In the genomic region with DNA sequence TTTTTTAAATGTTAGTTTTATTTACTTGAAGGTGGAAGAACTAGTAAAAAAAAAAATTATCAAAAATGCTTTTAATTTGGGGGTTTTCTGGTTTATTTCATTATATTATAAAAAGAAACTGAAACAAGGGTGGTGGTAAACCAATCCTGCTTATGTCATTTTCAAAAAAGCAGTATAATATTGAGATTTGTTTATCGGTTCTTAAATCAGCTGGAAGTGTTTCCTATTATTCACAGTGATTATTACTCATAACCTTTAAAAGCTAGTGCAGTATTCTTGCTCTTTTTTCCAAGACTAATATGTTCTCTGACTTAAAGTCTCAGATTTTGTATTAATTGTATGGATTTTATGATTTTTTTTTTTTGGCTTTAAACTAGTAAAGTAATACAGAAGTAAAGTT, we compare ENCODE assay signal across 2 cellular contexts.
TF ChIP-seq lines count a peak whose summit lies in the region.

No MANE protein-coding gene starts in this region.

TF ChIP-seq in SK-N-SH, 30 proteins besides CTCF, POLR2A, EP300 and RAD21:
- TF ChIP-seq MXI1 (IDR thresholded peaks at IDR 0.05; ENCODE audit: low read depth, low read length), result no peak
- no peak for TF ChIP-seq FOXM1 (IDR thresholded peaks at IDR 0.05; ENCODE audit: low read depth)
- TF ChIP-seq, protein P1, sequence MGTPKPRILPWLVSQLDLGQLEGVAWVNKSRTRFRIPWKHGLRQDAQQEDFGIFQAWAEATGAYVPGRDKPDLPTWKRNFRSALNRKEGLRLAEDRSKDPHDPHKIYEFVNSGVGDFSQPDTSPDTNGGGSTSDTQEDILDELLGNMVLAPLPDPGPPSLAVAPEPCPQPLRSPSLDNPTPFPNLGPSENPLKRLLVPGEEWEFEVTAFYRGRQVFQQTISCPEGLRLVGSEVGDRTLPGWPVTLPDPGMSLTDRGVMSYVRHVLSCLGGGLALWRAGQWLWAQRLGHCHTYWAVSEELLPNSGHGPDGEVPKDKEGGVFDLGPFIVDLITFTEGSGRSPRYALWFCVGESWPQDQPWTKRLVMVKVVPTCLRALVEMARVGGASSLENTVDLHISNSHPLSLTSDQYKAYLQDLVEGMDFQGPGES (IDR thresholded peaks at IDR 0.05; ENCODE audit: low read depth, low read length), result no peak
- TF ChIP-seq SIN3A (IDR thresholded peaks at IDR 0.05; ENCODE audit: borderline replicate concordance, low read depth, low read length), result no peak
- TF ChIP-seq RFX5 (IDR thresholded peaks at IDR 0.05; ENCODE audit: low read length), result no peak
- no peak for TF ChIP-seq ELF1 (IDR thresholded peaks at IDR 0.05)
- TF ChIP-seq YY1 (IDR thresholded peaks at IDR 0.05; ENCODE audit: low read depth), result no peak
- no peak for TF ChIP-seq POLR2AphosphoS5 (IDR thresholded peaks at IDR 0.05; ENCODE audit: low read depth, low read length)
- TF ChIP-seq NRF1 (IDR thresholded peaks at IDR 0.05; ENCODE audit: low read depth, low read length), result no peak
- no peak for TF ChIP-seq TAF1 (IDR thresholded peaks at IDR 0.05; ENCODE audit: borderline replicate concordance, low read depth, low read length)
- no peak for TF ChIP-seq SMC3 (IDR thresholded peaks at IDR 0.05; ENCODE audit: low read depth, low read length)
- no peak for TF ChIP-seq GATA2 (CRISPR knock-in tag; IDR thresholded peaks at IDR 0.05)
- TF ChIP-seq JUND (IDR thresholded peaks at IDR 0.05), result no peak
- TF ChIP-seq, protein P2, sequence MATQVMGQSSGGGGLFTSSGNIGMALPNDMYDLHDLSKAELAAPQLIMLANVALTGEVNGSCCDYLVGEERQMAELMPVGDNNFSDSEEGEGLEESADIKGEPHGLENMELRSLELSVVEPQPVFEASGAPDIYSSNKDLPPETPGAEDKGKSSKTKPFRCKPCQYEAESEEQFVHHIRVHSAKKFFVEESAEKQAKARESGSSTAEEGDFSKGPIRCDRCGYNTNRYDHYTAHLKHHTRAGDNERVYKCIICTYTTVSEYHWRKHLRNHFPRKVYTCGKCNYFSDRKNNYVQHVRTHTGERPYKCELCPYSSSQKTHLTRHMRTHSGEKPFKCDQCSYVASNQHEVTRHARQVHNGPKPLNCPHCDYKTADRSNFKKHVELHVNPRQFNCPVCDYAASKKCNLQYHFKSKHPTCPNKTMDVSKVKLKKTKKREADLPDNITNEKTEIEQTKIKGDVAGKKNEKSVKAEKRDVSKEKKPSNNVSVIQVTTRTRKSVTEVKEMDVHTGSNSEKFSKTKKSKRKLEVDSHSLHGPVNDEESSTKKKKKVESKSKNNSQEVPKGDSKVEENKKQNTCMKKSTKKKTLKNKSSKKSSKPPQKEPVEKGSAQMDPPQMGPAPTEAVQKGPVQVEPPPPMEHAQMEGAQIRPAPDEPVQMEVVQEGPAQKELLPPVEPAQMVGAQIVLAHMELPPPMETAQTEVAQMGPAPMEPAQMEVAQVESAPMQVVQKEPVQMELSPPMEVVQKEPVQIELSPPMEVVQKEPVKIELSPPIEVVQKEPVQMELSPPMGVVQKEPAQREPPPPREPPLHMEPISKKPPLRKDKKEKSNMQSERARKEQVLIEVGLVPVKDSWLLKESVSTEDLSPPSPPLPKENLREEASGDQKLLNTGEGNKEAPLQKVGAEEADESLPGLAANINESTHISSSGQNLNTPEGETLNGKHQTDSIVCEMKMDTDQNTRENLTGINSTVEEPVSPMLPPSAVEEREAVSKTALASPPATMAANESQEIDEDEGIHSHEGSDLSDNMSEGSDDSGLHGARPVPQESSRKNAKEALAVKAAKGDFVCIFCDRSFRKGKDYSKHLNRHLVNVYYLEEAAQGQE (IDR thresholded peaks at IDR 0.05; ENCODE audit: low read depth, low read length), result no peak
- no peak for TF ChIP-seq FOSL2 (IDR thresholded peaks at IDR 0.05; ENCODE audit: borderline replicate concordance, low read depth)
- no peak for TF ChIP-seq MEF2A (IDR thresholded peaks at IDR 0.05; ENCODE audit: borderline replicate concordance, low read depth)
- TF ChIP-seq, protein P3, sequence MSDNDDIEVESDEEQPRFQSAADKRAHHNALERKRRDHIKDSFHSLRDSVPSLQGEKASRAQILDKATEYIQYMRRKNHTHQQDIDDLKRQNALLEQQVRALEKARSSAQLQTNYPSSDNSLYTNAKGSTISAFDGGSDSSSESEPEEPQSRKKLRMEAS (IDR thresholded peaks at IDR 0.05; ENCODE audit: low read depth), result no peak

TF ChIP-seq in SK-N-SH treated with all-trans-retinoic acid at 6 μM for 48 hours, 23 proteins besides CTCF, POLR2A, EP300 and RAD21:
- TF ChIP-seq SNAI2 (CRISPR knock-in tag; IDR thresholded peaks at IDR 0.05) (no peak), ZNF8 (CRISPR knock-in tag; IDR thresholded peaks at IDR 0.05) (no peak), ZFP3 (CRISPR knock-in tag; IDR thresholded peaks at IDR 0.05) (no peak), ZNF70 (CRISPR knock-in tag; IDR thresholded peaks at IDR 0.05) (no peak), PPARA (CRISPR knock-in tag; IDR thresholded peaks at IDR 0.05; ENCODE audit: borderline replicate concordance) (no peak), TCF4 (CRISPR knock-in tag; IDR thresholded peaks at IDR 0.05; ENCODE audit: borderline replicate concordance) (no peak), ZC3H10 (CRISPR knock-in tag; IDR thresholded peaks at IDR 0.05) (no peak), GLIS3 (CRISPR knock-in tag; IDR thresholded peaks at IDR 0.05) (no peak), ARNTL (CRISPR knock-in tag; IDR thresholded peaks at IDR 0.05; ENCODE audit: borderline replicate concordance, low read depth) (no peak), ISL1 (CRISPR knock-in tag; IDR thresholded peaks at IDR 0.05) (no peak), RARB (CRISPR knock-in tag; IDR thresholded peaks at IDR 0.05) (no peak)
- TF ChIP-seq, protein P4, sequence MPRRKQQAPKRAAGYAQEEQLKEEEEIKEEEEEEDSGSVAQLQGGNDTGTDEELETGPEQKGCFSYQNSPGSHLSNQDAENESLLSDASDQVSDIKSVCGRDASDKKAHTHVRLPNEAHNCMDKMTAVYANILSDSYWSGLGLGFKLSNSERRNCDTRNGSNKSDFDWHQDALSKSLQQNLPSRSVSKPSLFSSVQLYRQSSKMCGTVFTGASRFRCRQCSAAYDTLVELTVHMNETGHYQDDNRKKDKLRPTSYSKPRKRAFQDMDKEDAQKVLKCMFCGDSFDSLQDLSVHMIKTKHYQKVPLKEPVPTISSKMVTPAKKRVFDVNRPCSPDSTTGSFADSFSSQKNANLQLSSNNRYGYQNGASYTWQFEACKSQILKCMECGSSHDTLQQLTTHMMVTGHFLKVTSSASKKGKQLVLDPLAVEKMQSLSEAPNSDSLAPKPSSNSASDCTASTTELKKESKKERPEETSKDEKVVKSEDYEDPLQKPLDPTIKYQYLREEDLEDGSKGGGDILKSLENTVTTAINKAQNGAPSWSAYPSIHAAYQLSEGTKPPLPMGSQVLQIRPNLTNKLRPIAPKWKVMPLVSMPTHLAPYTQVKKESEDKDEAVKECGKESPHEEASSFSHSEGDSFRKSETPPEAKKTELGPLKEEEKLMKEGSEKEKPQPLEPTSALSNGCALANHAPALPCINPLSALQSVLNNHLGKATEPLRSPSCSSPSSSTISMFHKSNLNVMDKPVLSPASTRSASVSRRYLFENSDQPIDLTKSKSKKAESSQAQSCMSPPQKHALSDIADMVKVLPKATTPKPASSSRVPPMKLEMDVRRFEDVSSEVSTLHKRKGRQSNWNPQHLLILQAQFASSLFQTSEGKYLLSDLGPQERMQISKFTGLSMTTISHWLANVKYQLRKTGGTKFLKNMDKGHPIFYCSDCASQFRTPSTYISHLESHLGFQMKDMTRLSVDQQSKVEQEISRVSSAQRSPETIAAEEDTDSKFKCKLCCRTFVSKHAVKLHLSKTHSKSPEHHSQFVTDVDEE (CRISPR knock-in tag; IDR thresholded peaks at IDR 0.05), result no peak
- TF ChIP-seq, protein P5, sequence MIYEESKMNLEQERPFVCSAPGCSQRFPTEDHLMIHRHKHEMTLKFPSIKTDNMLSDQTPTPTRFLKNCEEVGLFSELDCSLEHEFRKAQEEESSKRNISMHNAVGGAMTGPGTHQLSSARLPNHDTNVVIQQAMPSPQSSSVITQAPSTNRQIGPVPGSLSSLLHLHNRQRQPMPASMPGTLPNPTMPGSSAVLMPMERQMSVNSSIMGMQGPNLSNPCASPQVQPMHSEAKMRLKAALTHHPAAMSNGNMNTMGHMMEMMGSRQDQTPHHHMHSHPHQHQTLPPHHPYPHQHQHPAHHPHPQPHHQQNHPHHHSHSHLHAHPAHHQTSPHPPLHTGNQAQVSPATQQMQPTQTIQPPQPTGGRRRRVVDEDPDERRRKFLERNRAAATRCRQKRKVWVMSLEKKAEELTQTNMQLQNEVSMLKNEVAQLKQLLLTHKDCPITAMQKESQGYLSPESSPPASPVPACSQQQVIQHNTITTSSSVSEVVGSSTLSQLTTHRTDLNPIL (CRISPR knock-in tag; IDR thresholded peaks at IDR 0.05; ENCODE audit: low read depth), result no peak
- TF ChIP-seq, protein P6, sequence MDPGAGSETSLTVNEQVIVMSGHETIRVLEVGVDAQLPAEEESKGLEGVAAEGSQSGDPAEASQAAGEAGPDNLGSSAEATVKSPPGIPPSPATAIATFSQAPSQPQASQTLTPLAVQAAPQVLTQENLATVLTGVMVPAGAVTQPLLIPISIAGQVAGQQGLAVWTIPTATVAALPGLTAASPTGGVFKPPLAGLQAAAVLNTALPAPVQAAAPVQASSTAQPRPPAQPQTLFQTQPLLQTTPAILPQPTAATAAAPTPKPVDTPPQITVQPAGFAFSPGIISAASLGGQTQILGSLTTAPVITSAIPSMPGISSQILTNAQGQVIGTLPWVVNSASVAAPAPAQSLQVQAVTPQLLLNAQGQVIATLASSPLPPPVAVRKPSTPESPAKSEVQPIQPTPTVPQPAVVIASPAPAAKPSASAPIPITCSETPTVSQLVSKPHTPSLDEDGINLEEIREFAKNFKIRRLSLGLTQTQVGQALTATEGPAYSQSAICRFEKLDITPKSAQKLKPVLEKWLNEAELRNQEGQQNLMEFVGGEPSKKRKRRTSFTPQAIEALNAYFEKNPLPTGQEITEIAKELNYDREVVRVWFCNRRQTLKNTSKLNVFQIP (CRISPR knock-in tag; IDR thresholded peaks at IDR 0.05; ENCODE audit: borderline replicate concordance, low read depth), result no peak
TF ChIP-seq in SK-N-SH treated with all-trans-retinoic acid at 6 μM for 48 hours: peak in this region for 0.
